Comparison of ENCODE assay signal across 12 cellular contexts in the genomic region with DNA sequence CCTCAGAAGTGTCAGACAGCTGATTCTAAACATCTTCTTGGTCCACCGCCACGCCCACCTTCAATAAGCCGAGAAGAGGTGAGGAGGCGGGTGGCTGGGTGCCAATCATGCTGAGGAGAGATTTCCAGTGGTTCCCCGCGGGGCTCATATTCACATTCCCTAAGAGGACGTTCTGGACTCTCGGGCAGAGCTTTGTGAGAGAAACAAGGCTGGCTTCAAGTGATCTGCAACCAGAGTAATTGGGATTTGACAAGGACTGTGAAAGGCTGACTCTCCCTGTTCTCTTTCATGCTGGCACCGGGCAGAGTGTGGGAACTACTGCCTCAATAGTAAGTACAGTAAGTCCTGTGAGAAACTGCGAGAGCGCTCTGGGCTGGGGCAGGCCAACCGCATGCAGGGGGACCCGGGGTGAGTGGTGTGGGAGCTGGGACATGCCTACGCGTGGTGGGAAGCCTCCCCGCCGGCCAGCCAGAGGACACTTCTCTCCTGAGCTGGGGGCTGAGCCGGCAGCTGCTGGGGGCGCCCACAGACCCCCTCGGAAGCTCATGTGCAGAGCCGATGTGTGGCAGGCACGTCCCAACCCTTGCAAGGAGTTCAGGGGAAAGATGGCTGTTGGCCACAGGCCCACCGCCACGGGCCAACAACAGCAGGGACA.
DNase-seq lines count a peak whose midpoint lies in the region; ATAC-seq and TF ChIP-seq lines count a peak whose summit lies in the region.
"Had no signal": no experiment of that assay in that cellular context is flagged by ENCODE, and none has a peak within 500 bp of the region (broad histone marks: within the 10 kb centered on the region; RNA-seq: fewer than 3 reads in every experiment).

No MANE protein-coding gene starts in this region.

- no peaks in the 10 kb centered on the region for H3K9me3 Mint-ChIP-seq in brain
- H3K9me3 Mint-ChIP-seq in natural killer cell treated with Interleukin-12 subunit alpha and Interleukin-12 subunit beta and Interleukin-15 and Interleukin-18, amount 100 ng/mL, for 72 hours: no peaks in the 10 kb centered on the region
- H3K9me3 Mint-ChIP-seq: natural killer cell had no signal

- no peaks in the 10 kb centered on the region for H3K79me2 ChIP-seq in mesendoderm (ENCODE audit: control insufficient read depth, insufficient read depth, low read length)

- no peak overlapping the region for H3K18ac ChIP-seq in mesendoderm (ENCODE audit: low read length)

- H3K4me1 ChIP-seq in thoracic aorta (ENCODE audit: control insufficient read depth in 1 of 2, low read depth in 2 of 2) (peaks cover 18 to 51% of the 10 kb centered on the region in 2 donors), mesendoderm (ENCODE audit: control insufficient read depth, low read depth, low read length) (no peaks in the 10 kb centered on the region)

- H3K27me3 ChIP-seq in kidney epithelial cell (ENCODE audit: control insufficient read depth, insufficient read depth, low read length) (no peaks in the 10 kb centered on the region), thoracic aorta (replicated peaks; ENCODE audit: insufficient read depth) (no peaks in the 10 kb centered on the region), mesendoderm (ENCODE audit: insufficient read depth, low read length, poor library complexity) (no peaks in the 10 kb centered on the region)

- TF ChIP-seq CTCF in brain (conservative IDR thresholded peaks at IDR 0.05) (no peak), kidney epithelial cell (IDR thresholded peaks at IDR 0.05; ENCODE audit: insufficient read depth, low read length, poor library complexity, severe bottlenecking) (no peak), thoracic aorta (IDR thresholded peaks at IDR 0.05) (no peak)

- ATAC-seq in thoracic aorta (ENCODE audit: insufficient number of reproducible peaks, low FRiP score, low read depth): no peak
- ATAC-seq in natural killer cell treated with Interleukin-12 subunit alpha and Interleukin-12 subunit beta and Interleukin-15 and Interleukin-18, amount 100 ng/mL, for 72 hours: no peak
- ATAC-seq: natural killer cell had no signal

- WGBS in mesendoderm (ENCODE audit: extremely low coverage, insufficient coverage, low lambda C conversion rate): no CpG with 5 or more reads among the region's 24 CpGs

- no peak overlapping the region for H2BK5ac ChIP-seq in mesendoderm (ENCODE audit: low read length)

- H3K27ac ChIP-seq in thoracic aorta (peak overlapping the region; percentile 68 to 71), mesendoderm (ENCODE audit: low read depth, low read length) (no peak overlapping the region)

- no peak overlapping the region for H2BK120ac ChIP-seq in mesendoderm (ENCODE audit: low read depth, low read length)

- H4K8ac ChIP-seq in mesendoderm (ENCODE audit: low read depth, low read length): no peak overlapping the region

- no peak overlapping the region for H3K23ac ChIP-seq in mesendoderm (ENCODE audit: low read length)

- H3K4me3 Mint-ChIP-seq in brain: peak overlapping the region in 1 of 5 experiments; percentile 27
- no peak overlapping the region for H3K4me3 Mint-ChIP-seq in natural killer cell treated with Interleukin-12 subunit alpha and Interleukin-12 subunit beta and Interleukin-15 and Interleukin-18, amount 100 ng/mL, for 72 hours
- H3K4me3 Mint-ChIP-seq: natural killer cell had no signal

- H2AK5ac ChIP-seq in mesendoderm (ENCODE audit: low read length): no peak overlapping the region

- H3K27ac Mint-ChIP-seq in brain: peak overlapping the region in 3 of 5 experiments; percentile 45 to 79 (median 58)
- no peak overlapping the region for H3K27ac Mint-ChIP-seq in natural killer cell treated with Interleukin-12 subunit alpha and Interleukin-12 subunit beta and Interleukin-15 and Interleukin-18, amount 100 ng/mL, for 72 hours
- H3K27ac Mint-ChIP-seq: natural killer cell had no signal

- H3K79me1 ChIP-seq in mesendoderm (ENCODE audit: low read length): no peaks in the 10 kb centered on the region

- DNase-seq in LHCN-M2 (ENCODE audit: low read depth): peak; percentile 72
- no peak for DNase-seq in kidney epithelial cell (ENCODE audit: low read depth)
- no peak for DNase-seq in thoracic aorta (ENCODE audit: low spot score)
- DNase-seq in hepatic stellate cell (ENCODE audit: low spot score): no peak
- DNase-seq in mesendoderm: no peak
- DNase-seq in natural killer cell treated with Interleukin-12 subunit alpha and Interleukin-12 subunit beta and Interleukin-15 and Interleukin-18, amount 100 ng/mL, for 72 hours (ENCODE audit: low spot score): no peak
- DNase-seq: activated CD4-positive, CD25-positive, alpha-beta regulatory T cell treated with anti-CD3 and anti-CD28 coated beads, Interleukin-2, amount 50 U/mL, for 72 hours; DMS153; natural killer cell; SHP77 treated with DMSO at 0.1 percent for 48 hours; stimulated activated CD4-positive, alpha-beta T cell treated with anti-CD3 and anti-CD28 coated beads, Interleukin-4, amount 100 ng/mL, for 24 hours had no signal

- H3K4ac ChIP-seq in mesendoderm (ENCODE audit: low read depth, low read length): no peak overlapping the region

- H3K9me3 ChIP-seq in thoracic aorta: no peaks in the 10 kb centered on the region

- H3K36me3 Mint-ChIP-seq in brain: no peaks in the 10 kb centered on the region
- H3K36me3 Mint-ChIP-seq in natural killer cell treated with Interleukin-12 subunit alpha and Interleukin-12 subunit beta and Interleukin-15 and Interleukin-18, amount 100 ng/mL, for 72 hours: no peaks in the 10 kb centered on the region

- H3K27me3 Mint-ChIP-seq in brain: peaks cover 5% of the 10 kb centered on the region
- H3K27me3 Mint-ChIP-seq in natural killer cell treated with Interleukin-12 subunit alpha and Interleukin-12 subunit beta and Interleukin-15 and Interleukin-18, amount 100 ng/mL, for 72 hours: peaks cover 55 to 65% of the 10 kb centered on the region in 2 donors

- no peak overlapping the region for H3K9ac ChIP-seq in mesendoderm (ENCODE audit: low read length)

- H3K4me1 Mint-ChIP-seq in brain: peaks cover 45% of the 10 kb centered on the region
- peaks cover 0 to 3% of the 10 kb centered on the region in 2 donors for H3K4me1 Mint-ChIP-seq in natural killer cell treated with Interleukin-12 subunit alpha and Interleukin-12 subunit beta and Interleukin-15 and Interleukin-18, amount 100 ng/mL, for 72 hours (ENCODE audit: low read depth in 2 of 2)

- H2BK15ac ChIP-seq in mesendoderm (replicated peaks; ENCODE audit: low read depth): no peak overlapping the region

- H3K4me3 ChIP-seq in kidney epithelial cell (ENCODE audit: low read depth, low read length): peak overlapping the region; percentile 1
- peak overlapping the region; percentile 76 for H3K4me3 ChIP-seq in thoracic aorta
- H3K4me3 ChIP-seq in mesendoderm (ENCODE audit: low read length): no peak overlapping the region

- no peak overlapping the region for H3K4me2 ChIP-seq in mesendoderm (ENCODE audit: low read length)

- H3K36me3 ChIP-seq in kidney epithelial cell (ENCODE audit: control insufficient read depth, insufficient read depth, low read length) (no peaks in the 10 kb centered on the region), thoracic aorta (no peaks in the 10 kb centered on the region), mesendoderm (ENCODE audit: control insufficient read depth, insufficient read depth, low read length) (no peaks in the 10 kb centered on the region)

- no peak overlapping the region for H4K5ac ChIP-seq in mesendoderm (ENCODE audit: low read length)

- no peak overlapping the region for H3K56ac ChIP-seq in mesendoderm (ENCODE audit: low read length)

Comparison
In these comparisons a context has a peak if more than half of its experiments do, and no peak if none do; other contexts are left out.
1. H3K27ac Mint-ChIP-seq: peak in brain (3 of 5); none in natural killer cell treated with Interleukin-12 subunit alpha and Interleukin-12 subunit beta and Interleukin-15 and Interleukin-18, amount 100 ng/mL, for 72 hours (0 of 2).